In genomic region chr15:92636950-92637481, GRCh38 we compare ENCODE assay signal across 11 cellular contexts. TPM values are rescaled to one million over a fixed set of nuclear protein-coding genes. Genes with fewer than 3 reads are reported as not detected.
A peak's percentile ranks its signal among the peaks of the same experiment; 100 is the strongest.
DNase-seq lines count a peak whose midpoint lies in the region; ATAC-seq and TF ChIP-seq lines count a peak whose summit lies in the region.
"Had no signal": no experiment of that assay in that cellular context is flagged by ENCODE, and none has a peak within 500 bp of the region (broad histone marks: within the 10 kb centered on the region; RNA-seq: fewer than 3 reads in every experiment).

No MANE protein-coding gene starts in this region.

- H3K36me3 ChIP-seq in MM.1S (replicated peaks; ENCODE audit: insufficient read depth, low read length), result no peaks in the 10 kb centered on the region
- H3K36me3 ChIP-seq in endodermal cell (ENCODE audit: control insufficient read depth, insufficient read depth, low read length), result peaks cover 30% of the 10 kb centered on the region
- no peaks in the 10 kb centered on the region for H3K36me3 ChIP-seq in prostate gland

- intact Hi-C loops in prostate gland (cut with DNase I), result no loop called here

- H3K36me3 Mint-ChIP-seq in endodermal cell (ENCODE audit: low read depth), result peaks cover 37% of the 10 kb centered on the region

- peaks cover 54% of the 10 kb centered on the region for H3K4me1 Mint-ChIP-seq in endodermal cell

- peaks cover 99% of the 10 kb centered on the region for H3K79me2 ChIP-seq in MM.1S (ENCODE audit: low read length)

- H3K27ac ChIP-seq in MM.1S (ENCODE audit: low read length) (peak overlapping the region; percentile 95), endodermal cell (ENCODE audit: low read depth, low read length) (no peak overlapping the region), prostate gland (peak overlapping the region; percentile 92 to 93)

- H3K27me3 ChIP-seq in MM.1S (replicated peaks; ENCODE audit: insufficient read depth, low read length) (no peaks in the 10 kb centered on the region), endodermal cell (ENCODE audit: control insufficient read depth, insufficient read depth, low read length, poor library complexity, severe bottlenecking) (no peaks in the 10 kb centered on the region), prostate gland (replicated peaks; ENCODE audit: insufficient read depth) (no peaks in the 10 kb centered on the region)

- TF ChIP-seq CTCF in MM.1S (IDR thresholded peaks at IDR 0.05; ENCODE audit: low read length) (no peak), endodermal cell (conservative IDR thresholded peaks at IDR 0.05) (no peak), prostate gland (IDR thresholded peaks at IDR 0.05) (no peak)

- peak overlapping the region; percentile 79 for H3K4me2 ChIP-seq in MM.1S (ENCODE audit: low read depth, low read length)

- peaks cover 18% of the 10 kb centered on the region for H3K9me3 Mint-ChIP-seq in endodermal cell

- peaks cover 30% of the 10 kb centered on the region for H3F3A ChIP-seq in MM.1S (ENCODE audit: insufficient read depth, low read length)

- no peaks in the 10 kb centered on the region for H4K20me1 ChIP-seq in MM.1S (ENCODE audit: insufficient read depth, low read length)

- H3K4me1 ChIP-seq in MM.1S (ENCODE audit: low read length) (peaks cover 38% of the 10 kb centered on the region), endodermal cell (ENCODE audit: control insufficient read depth, insufficient read depth, low read length) (peaks cover 10% of the 10 kb centered on the region), prostate gland (replicated peaks) (peaks cover 18% of the 10 kb centered on the region)

- peak overlapping the region; percentile 9; the same call in 1 of the 2 replicates for H2AFZ ChIP-seq in MM.1S (ENCODE audit: low read length)

- H3K4me3 Mint-ChIP-seq in endodermal cell, result no peak overlapping the region
- H3K4me3 Mint-ChIP-seq: dendritic cell treated with granulocyte-macrophage colony-stimulating factor and Interleukin-4, amounts not matched to agents 40 ng/mL and 50 ng/mL, for 4 days had no signal

- H3K27me3 Mint-ChIP-seq in endodermal cell (ENCODE audit: insufficient read depth), result no peaks in the 10 kb centered on the region

- H3K4me3 ChIP-seq in MM.1S (ENCODE audit: low read length), result peak overlapping the region; percentile 51
- no peak overlapping the region for H3K4me3 ChIP-seq in endodermal cell (ENCODE audit: low read length)
- H3K4me3 ChIP-seq in prostate gland, result no peak overlapping the region

- DNase-seq in NCI-H2081 (lab: John Stamatoyannopoulos, UW), result peak; percentile 83 to 85
- no peak for DNase-seq in NCI-H2081 treated with DMSO at 0.1 percent for 48 hours (lab: John Stamatoyannopoulos, UW)
- DNase-seq in MM.1S, result peak; percentile 78
- DNase-seq in endodermal cell, result peak; percentile 88
- DNase-seq in prostate gland (ENCODE audit: low spot score), result peak; percentile 59
- DNase-seq in stimulated activated CD8-positive, alpha-beta memory T cell treated with anti-CD3 and anti-CD28 coated beads, Interleukin-4, amount 100 ng/mL, for 48 hours, result no peak
- DNase-seq: activated T-cell treated with anti-CD3 and anti-CD28 coated beads for 4 hours; stimulated activated CD4-positive, alpha-beta T cell treated with anti-CD3 and anti-CD28 coated beads, Interleukin-15, amount 100 ng/mL, for 24 hours had no signal

- H3K9me2 ChIP-seq in MM.1S (replicated peaks; ENCODE audit: insufficient read depth, low read length), result no peaks in the 10 kb centered on the region

- H3K9me3 ChIP-seq in MM.1S (replicated peaks; ENCODE audit: insufficient read depth, low read length) (no peaks in the 10 kb centered on the region), endodermal cell (ENCODE audit: control insufficient read depth, low read length) (peaks cover 26% of the 10 kb centered on the region), prostate gland (no peaks in the 10 kb centered on the region)

- peak; percentile 48 for TF ChIP-seq POLR2A in prostate gland (IDR thresholded peaks at IDR 0.05)

- WGBS in endodermal cell (ENCODE audit: insufficient coverage in 1 of 2, insufficient read length in 1 of 2), 2 experiments, result 93 to 97% methylated on average over 2 to 6 of the region's 6 CpGs
- WGBS in prostate gland, result 37% methylated on average over 6 of the region's 6 CpGs

- H3K9ac ChIP-seq in MM.1S (ENCODE audit: low read length) (peak overlapping the region; percentile 73), endodermal cell (ENCODE audit: extremely low read depth, low read length, poor library complexity, severe bottlenecking) (no peak overlapping the region)

- peak overlapping the region; percentile 94 for H3K27ac Mint-ChIP-seq in endodermal cell
- H3K27ac Mint-ChIP-seq: dendritic cell treated with granulocyte-macrophage colony-stimulating factor and Interleukin-4, amounts not matched to agents 40 ng/mL and 50 ng/mL, for 4 days had no signal

- no peak for ATAC-seq in HG03439 (IDR thresholded peaks at IDR 0.05; ENCODE audit: unreplicated experiment)
- no peak for ATAC-seq in HG03025 (IDR thresholded peaks at IDR 0.05; ENCODE audit: low FRiP score, unreplicated experiment)

RNA-seq across cellular contexts. Expression of gene FAM174B, which starts 18.6 kb away (rescaled TPM):
- total RNA-seq in endodermal cell, result 100 to 1,000 TPM in 1 of 2 donors, 10 to 100 TPM in 1; 66.0 to 105 TPM
- polyA plus RNA-seq in endodermal cell (2013, experiment 1 of 2), result 22.2 TPM
- polyA plus RNA-seq in endodermal cell (2013, experiment 2 of 2), result 27.3 TPM
- 100 to 1,000 TPM in 1 of 2 donors, 10 to 100 TPM in 1; 32.0 to 183 TPM for total RNA-seq in prostate gland

Comparison
In these comparisons a context has a peak if more than half of its experiments do, and no peak if none do; other contexts are left out.
1. DNase-seq: peak in NCI-H2081 (2 of 2), MM.1S (single experiment), endodermal cell (single experiment) and prostate gland (single experiment); none in NCI-H2081 treated with DMSO at 0.1 percent for 48 hours (single experiment) and stimulated activated CD8-positive, alpha-beta memory T cell treated with anti-CD3 and anti-CD28 coated beads, Interleukin-4, amount 100 ng/mL, for 48 hours (single experiment).